ENCODE assay signal across 32 cellular contexts in the genomic region with DNA sequence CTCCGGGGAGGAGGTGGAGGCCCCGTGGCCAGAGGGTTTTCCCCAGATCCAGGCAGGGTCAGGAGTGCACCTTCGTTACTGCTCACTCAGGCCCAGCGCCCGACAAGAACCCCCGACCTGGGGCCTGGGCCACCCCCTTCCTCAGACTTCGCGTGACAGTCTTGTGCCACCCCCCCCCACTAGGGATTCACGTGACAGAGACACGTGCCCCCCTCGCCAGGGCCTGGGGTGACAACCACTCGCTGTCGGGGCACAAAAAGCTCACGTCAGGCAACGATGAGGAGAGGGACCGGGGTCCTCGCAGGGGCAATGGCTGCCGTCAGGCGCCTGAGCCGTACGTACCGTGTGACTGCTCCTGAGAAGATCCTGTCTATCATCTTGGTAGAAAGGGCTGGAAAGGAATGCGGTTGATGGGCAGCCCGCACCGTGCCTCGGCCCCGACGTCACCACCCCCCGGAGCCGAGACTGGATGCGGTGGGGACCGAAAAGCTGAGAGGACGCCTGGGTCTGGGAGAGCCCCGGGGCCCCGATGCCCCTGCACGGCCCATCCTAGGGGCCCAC. TPM values are rescaled to one million over a fixed set of nuclear protein-coding genes. Genes with fewer than 3 reads are reported as not detected.
A peak's percentile ranks its signal among the peaks of the same experiment; 100 is the strongest.
DNase-seq lines count a peak whose midpoint lies in the region; ATAC-seq and TF ChIP-seq lines count a peak whose summit lies in the region.
"Had no signal": no experiment of that assay in that cellular context is flagged by ENCODE, and none has a peak within 500 bp of the region (broad histone marks: within the 10 kb centered on the region; RNA-seq: fewer than 3 reads in every experiment).

No MANE protein-coding gene starts in this region.

- H3K79me2 ChIP-seq in hepatocyte (no peaks in the 10 kb centered on the region), mesendoderm (ENCODE audit: control insufficient read depth, insufficient read depth, low read length) (no peaks in the 10 kb centered on the region)

- H3K36me3 Mint-ChIP-seq in nephron progenitor cell (ENCODE audit: low read depth), result peaks cover 54% of the 10 kb centered on the region

- no peak overlapping the region for H3K9ac ChIP-seq in mesendoderm (ENCODE audit: low read length)

- no peak overlapping the region for H2BK120ac ChIP-seq in mesendoderm (ENCODE audit: low read depth, low read length)

- H3K27ac Mint-ChIP-seq in nephron progenitor cell, result peak overlapping the region; percentile 80
- H3K27ac Mint-ChIP-seq: activated CD4-positive, alpha-beta T cell treated with anti-CD3 and anti-CD28 coated beads, Interleukin-2, amount 10 ng/mL, durations not matched to agents 7 days and 5 days; activated T-cell treated with anti-CD3 and anti-CD28 coated beads, Interleukin-2, amount 50 U/mL, for 72 hours had no signal

- H3K56ac ChIP-seq in mesendoderm (ENCODE audit: low read length), result no peak overlapping the region

- H3K27ac ChIP-seq in right atrium auricular region (no peak overlapping the region), aorta (ENCODE audit: low read depth in 1 of 2, low read length in 2 of 2) (no peak overlapping the region), hepatocyte (no peak overlapping the region), mesendoderm (ENCODE audit: low read depth, low read length) (no peak overlapping the region)
- H3K27ac ChIP-seq: cardiac muscle cell, Peyer's patch, prostate gland, SJCRH30, upper lobe of left lung, VCaP had no signal

- no peaks in the 10 kb centered on the region for H3K4me1 ChIP-seq in right atrium auricular region
- no peaks in the 10 kb centered on the region for H3K4me1 ChIP-seq in aorta (ENCODE audit: control insufficient read depth in 1 of 2, insufficient read depth in 2 of 2, low read length in 2 of 2)
- no peaks in the 10 kb centered on the region for H3K4me1 ChIP-seq in hepatocyte (ENCODE audit: insufficient read depth)
- H3K4me1 ChIP-seq in mesendoderm (ENCODE audit: control insufficient read depth, low read depth, low read length), result no peaks in the 10 kb centered on the region
- H3K4me1 ChIP-seq: HAP-1, Peyer's patch, prostate gland, SJCRH30, upper lobe of left lung had no signal

- no peaks in the 10 kb centered on the region for H3K27me3 ChIP-seq in right atrium auricular region
- no peaks in the 10 kb centered on the region for H3K27me3 ChIP-seq in aorta (ENCODE audit: control insufficient read depth in 1 of 2, insufficient read depth in 2 of 2, low read length in 1 of 2)
- H3K27me3 ChIP-seq in hepatocyte, result no peaks in the 10 kb centered on the region
- no peaks in the 10 kb centered on the region for H3K27me3 ChIP-seq in mesendoderm (ENCODE audit: insufficient read depth, low read length, poor library complexity)
- H3K27me3 ChIP-seq: cardiac muscle cell, Peyer's patch, SJCRH30, upper lobe of left lung had no signal

- no peak overlapping the region for H3K4me2 ChIP-seq in hepatocyte
- no peak overlapping the region for H3K4me2 ChIP-seq in mesendoderm (ENCODE audit: low read length)

- no peaks in the 10 kb centered on the region for H4K20me1 ChIP-seq in hepatocyte (ENCODE audit: insufficient read depth, poor library complexity, severe bottlenecking)

- H3K18ac ChIP-seq in mesendoderm (ENCODE audit: low read length), result no peak overlapping the region

- H3K79me1 ChIP-seq in mesendoderm (ENCODE audit: low read length), result no peaks in the 10 kb centered on the region

- H2BK15ac ChIP-seq in mesendoderm (replicated peaks; ENCODE audit: low read depth), result no peak overlapping the region

- no peak for TF ChIP-seq CTCF in right atrium auricular region (IDR thresholded peaks at IDR 0.05)
- no peak for TF ChIP-seq CTCF in nephron progenitor cell (IDR thresholded peaks at IDR 0.05)
- no peak for TF ChIP-seq CTCF in hepatocyte (IDR thresholded peaks at IDR 0.05; ENCODE audit: poor library complexity)

- H3K36me3 ChIP-seq in right atrium auricular region, result peaks cover 30% of the 10 kb centered on the region
- no peaks in the 10 kb centered on the region for H3K36me3 ChIP-seq in aorta (ENCODE audit: control insufficient read depth in 1 of 2, insufficient read depth in 2 of 2, low read length in 1 of 2)
- H3K36me3 ChIP-seq in hepatocyte (replicated peaks; ENCODE audit: insufficient read depth, low read depth), result no peaks in the 10 kb centered on the region
- H3K36me3 ChIP-seq in mesendoderm (ENCODE audit: control insufficient read depth, insufficient read depth, low read length), result no peaks in the 10 kb centered on the region
- H3K36me3 ChIP-seq: prostate gland had no signal

- no peaks in the 10 kb centered on the region for H3K4me1 Mint-ChIP-seq in nephron progenitor cell
- H3K4me1 Mint-ChIP-seq: activated CD4-positive, alpha-beta T cell treated with anti-CD3 and anti-CD28 coated beads, Interleukin-2, amount 10 ng/mL, durations not matched to agents 7 days and 5 days; CD14-positive monocyte had no signal

- no peaks in the 10 kb centered on the region for H3K9me2 ChIP-seq in hepatocyte (replicated peaks; ENCODE audit: insufficient read depth)

- no peak overlapping the region for H3K4me3 ChIP-seq in right atrium auricular region
- no peak overlapping the region for H3K4me3 ChIP-seq in aorta (ENCODE audit: low read length in 2 of 2)
- H3K4me3 ChIP-seq in hepatocyte, result no peak overlapping the region
- no peak overlapping the region for H3K4me3 ChIP-seq in mesendoderm (ENCODE audit: low read length)
- H3K4me3 ChIP-seq: cardiac muscle cell, HAP-1, Peyer's patch, prostate gland, SJCRH30, upper lobe of left lung had no signal

- H2BK5ac ChIP-seq in mesendoderm (ENCODE audit: low read length), result no peak overlapping the region

- intact Hi-C loops in Right ventricle myocardium superior (cut with DNase I), result no loop called here
- intact Hi-C loops in left ventricle myocardium superior (cut with micrococcal nuclease), result no loop called here
- intact Hi-C loops in aorta (cut with DNase I), result no loop called here

- WGBS in aorta, 2 donors, result 96% methylated on average over 36 of the region's 36 CpGs
- WGBS in hepatocyte (ENCODE audit: low lambda C conversion rate, missing lambda C conversion rate), result 96% methylated on average over 25 of the region's 36 CpGs
- WGBS in mesendoderm (ENCODE audit: extremely low coverage, insufficient coverage, low lambda C conversion rate), result no CpG with 5 or more reads among the region's 36 CpGs

- no peak overlapping the region for H2AFZ ChIP-seq in hepatocyte

- DNase-seq in Right ventricle myocardium superior (peak; percentile 25), right atrium auricular region (ENCODE audit: low spot score) (no peak), left ventricle myocardium superior (peak; percentile 20), nephron progenitor cell (no peak), aorta (peak; percentile 32 to 61), hepatocyte (ENCODE audit: low spot score) (no peak), mesendoderm (no peak)
- DNase-seq in activated CD4-positive, alpha-beta T cell treated with anti-CD3 and anti-CD28 coated beads, Interleukin-2, amount 50 U/mL, for 48 hours, result no peak
- DNase-seq: activated CD4-positive, alpha-beta T cell treated with anti-CD3 and anti-CD28 coated beads, Interleukin-2, amount 10 ng/mL, durations not matched to agents 7 days and 5 days; activated T-cell treated with anti-CD3 and anti-CD28 coated beads, Interleukin-2, amount 50 U/mL, for 72 hours; cortex of kidney; DMS79 treated with DMSO at 0.1 percent for 48 hours; GDM1; IMR-90; mammary epithelial cell; NCI-H1436 treated with DMSO at 0.1 percent for 48 hours; NCI-H2107; NCI-H446; NCI-H748 treated with DMSO at 0.1 percent for 48 hours; Peyer's patch; SJCRH30; stimulated activated CD4-positive, alpha-beta T cell treated with anti-CD3 and anti-CD28 coated beads, Interleukin-15, amount 100 ng/mL, for 24 hours; stimulated activated CD4-positive, alpha-beta T cell treated with anti-CD3 and anti-CD28 coated beads, Interleukin-4, amount 100 ng/mL, for 4 hours; substantia nigra; SW 1271; T-helper 9 cell had no signal

- H3K23ac ChIP-seq in mesendoderm (ENCODE audit: low read length), result no peak overlapping the region

- no peak overlapping the region for H3K4ac ChIP-seq in mesendoderm (ENCODE audit: low read depth, low read length)

- no peak for ATAC-seq in Right ventricle myocardium superior (ENCODE audit: poor library complexity)
- ATAC-seq in left ventricle myocardium superior, result no peak
- peak; percentile 37 for ATAC-seq in aorta (ENCODE audit: low FRiP score)
- ATAC-seq: activated T-cell treated with anti-CD3 and anti-CD28 coated beads, Interleukin-2, amount 50 U/mL, for 72 hours had no signal

- H3K9me3 Mint-ChIP-seq in nephron progenitor cell, result peaks cover 32% of the 10 kb centered on the region
- H3K9me3 Mint-ChIP-seq: activated CD4-positive, alpha-beta T cell treated with anti-CD3 and anti-CD28 coated beads, Interleukin-2, amount 10 ng/mL, durations not matched to agents 7 days and 5 days had no signal

- H3K9me3 ChIP-seq in right atrium auricular region (no peaks in the 10 kb centered on the region), aorta (ENCODE audit: control insufficient read depth, low read length) (no peaks in the 10 kb centered on the region), hepatocyte (ENCODE audit: low read depth) (no peaks in the 10 kb centered on the region)
- H3K9me3 ChIP-seq: HAP-1, Peyer's patch, prostate gland, SJCRH30, upper lobe of left lung had no signal

- H4K8ac ChIP-seq in mesendoderm (ENCODE audit: low read depth, low read length), result no peak overlapping the region

- no peak overlapping the region for H3K4me3 Mint-ChIP-seq in nephron progenitor cell
- H3K4me3 Mint-ChIP-seq: activated CD4-positive, alpha-beta T cell treated with anti-CD3 and anti-CD28 coated beads, Interleukin-2, amount 10 ng/mL, durations not matched to agents 7 days and 5 days; activated T-cell treated with anti-CD3 and anti-CD28 coated beads, Interleukin-2, amount 50 U/mL, for 72 hours; CD14-positive monocyte had no signal

- no peak overlapping the region for H4K5ac ChIP-seq in mesendoderm (ENCODE audit: low read length)

- H2AK5ac ChIP-seq in mesendoderm (ENCODE audit: low read length), result no peak overlapping the region

- H3K27me3 Mint-ChIP-seq in nephron progenitor cell (ENCODE audit: low read depth, poor library complexity), result peaks cover 3% of the 10 kb centered on the region
- H3K27me3 Mint-ChIP-seq: activated CD4-positive, alpha-beta T cell treated with anti-CD3 and anti-CD28 coated beads, Interleukin-2, amount 10 ng/mL, durations not matched to agents 7 days and 5 days had no signal

RNA-seq across cellular contexts. Expression of a gene that starts 23.0 kb away (rescaled TPM):
- total RNA-seq in Right ventricle myocardium superior (50.8 TPM), right atrium auricular region (10 to 100 TPM; 44.6 to 52.1 TPM), left ventricle myocardium superior (51.9 TPM), aorta (10 to 100 TPM; 34.7 to 44.7 TPM), hepatocyte (39.6 and 40.7 TPM in 2 replicates)
- polyA plus RNA-seq in aorta (10 to 100 TPM; 38.8 to 62.6 TPM), hepatocyte (69.2 and 69.3 TPM in 2 replicates)
- polyA plus RNA-seq in mesendoderm (2013, experiment 1 of 2), result 38.4 TPM
- polyA plus RNA-seq in mesendoderm (2013, experiment 2 of 2), result 38.5 TPM

RNA-seq across cellular contexts. Expression of a gene that starts 45.1 kb away (rescaled TPM):
- 154 TPM for total RNA-seq in Right ventricle myocardium superior
- 10 to 100 TPM; 58.6 to 70.1 TPM for total RNA-seq in right atrium auricular region
- total RNA-seq in left ventricle myocardium superior, result 194 TPM
- 10 to 100 TPM in 1 of 2 donors, 1 to 10 TPM in 1; 7.8 to 19.1 TPM for total RNA-seq in aorta
- 10 to 100 TPM in 1 of 2 donors, 1 to 10 TPM in 1; 3.1 to 41.8 TPM for polyA plus RNA-seq in aorta
- total RNA-seq in hepatocyte, result 13.0 and 24.3 TPM in 2 replicates
- 21.1 and 22.4 TPM in 2 replicates for polyA plus RNA-seq in hepatocyte
- 26.4 TPM for polyA plus RNA-seq in mesendoderm (2013, experiment 1 of 2)
- polyA plus RNA-seq in mesendoderm (2013, experiment 2 of 2), result 27.4 TPM

Comparison
In these comparisons a context has a peak if more than half of its experiments do, and no peak if none do; other contexts are left out.
1. DNase-seq: peak in Right ventricle myocardium superior (single experiment), left ventricle myocardium superior (single experiment) and aorta (2 of 2); none in right atrium auricular region (single experiment), nephron progenitor cell (single experiment), hepatocyte (single experiment), mesendoderm (single experiment) and activated CD4-positive, alpha-beta T cell treated with anti-CD3 and anti-CD28 coated beads, Interleukin-2, amount 50 U/mL, for 48 hours (0 of 2).